In the genomic region with DNA sequence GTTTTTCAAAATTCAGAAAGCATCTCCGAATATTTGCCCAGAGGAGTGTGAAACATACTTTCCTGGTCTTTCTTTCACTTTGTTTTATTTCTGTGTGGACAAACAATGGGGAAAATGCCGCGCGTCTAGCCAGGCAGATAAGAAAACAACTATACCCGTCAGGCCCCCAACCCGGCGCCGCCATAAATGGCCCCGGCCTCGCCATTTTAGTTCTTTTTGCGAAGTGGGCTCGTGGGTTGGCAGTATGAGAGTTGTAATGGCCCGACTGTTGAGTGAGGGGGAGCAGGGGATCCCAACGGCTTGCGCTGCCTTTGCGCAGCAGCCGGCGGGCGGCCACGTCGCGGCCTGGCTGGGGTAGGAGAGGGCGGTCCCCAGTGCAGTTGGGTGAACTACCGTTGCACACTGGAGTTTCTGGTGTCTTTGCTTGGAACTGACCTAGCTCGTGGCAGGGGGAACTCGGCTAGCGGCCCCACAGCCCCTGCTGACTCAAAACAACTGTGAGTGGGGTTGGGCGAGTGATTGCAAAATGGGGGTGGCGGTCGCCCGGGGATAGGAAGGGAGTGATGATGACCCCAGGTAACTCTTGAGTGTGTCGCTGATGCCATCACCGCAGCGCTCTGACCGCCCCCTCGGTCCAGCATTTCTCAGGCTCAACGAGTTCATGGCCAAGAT, we compare ENCODE assay signal across 8 cellular contexts. TPM values are rescaled to one million over a fixed set of nuclear protein-coding genes. Genes with fewer than 3 reads are reported as not detected.
DNase-seq lines count a peak whose midpoint lies in the region; ATAC-seq and TF ChIP-seq lines count a peak whose summit lies in the region.

No MANE protein-coding gene starts in this region.

- H3K27me3 Mint-ChIP-seq in activated CD8-positive, alpha-beta T cell treated with anti-CD3 and anti-CD28 coated beads for 36 hours, result no peaks in the 10 kb centered on the region
- no peaks in the 10 kb centered on the region for H3K27me3 Mint-ChIP-seq in memory B cell

- peak; percentile 63 for DNase-seq in DMS79 (lab: John Stamatoyannopoulos, UW)
- DNase-seq in NCI-H526 (lab: John Stamatoyannopoulos, UW), result peak; percentile 74 to 87
- peak; percentile 84 for DNase-seq in activated CD8-positive, alpha-beta T cell treated with anti-CD3 and anti-CD28 coated beads for 36 hours
- peak; percentile 66 for DNase-seq in effector CD8-positive, alpha-beta T cell (lab: John Stamatoyannopoulos, UW)
- DNase-seq in memory B cell (ENCODE audit: low spot score in 2 of 2), result peak; percentile 73 to 85
- DNase-seq in stimulated activated CD4-positive, alpha-beta T cell treated with anti-CD3 and anti-CD28 coated beads, TNF-alpha, amount 100 ng/mL, for 4 hours (ENCODE audit: low read depth in 3 of 3), result peak; percentile 53 to 75 (median 70)
- DNase-seq in NCI-H2107 treated with DMSO at 0.1 percent for 48 hours (lab: John Stamatoyannopoulos, UW; ENCODE audit: unreplicated experiment), result no peak

- POLR2A ChIA-PET in activated CD8-positive, alpha-beta T cell treated with anti-CD3 and anti-CD28 coated beads for 36 hours (lab: Charles Lee), result interaction anchor here (0.6 to 7.0 kb wide), 18 partner anchors 8 to 294 kb away, joined by 3 to 42 read pairs (median 6); partner anchors contain the start of genes ABHD16A, BAG6, DDX39B and DXO

- peak; percentile 38 for ATAC-seq in HG02642 (IDR thresholded peaks at IDR 0.05; ENCODE audit: poor library complexity, unreplicated experiment)
- ATAC-seq in activated CD8-positive, alpha-beta T cell treated with anti-CD3 and anti-CD28 coated beads for 36 hours, result peak; percentile 70
- ATAC-seq in memory B cell (ENCODE audit: low read depth), result peak; percentile 55

- peak overlapping the region; percentile 95 for H3K27ac Mint-ChIP-seq in activated CD8-positive, alpha-beta T cell treated with anti-CD3 and anti-CD28 coated beads for 36 hours
- peak overlapping the region; percentile 99 for H3K27ac Mint-ChIP-seq in memory B cell

- CTCF ChIA-PET in activated CD8-positive, alpha-beta T cell treated with anti-CD3 and anti-CD28 coated beads for 36 hours (lab: Charles Lee), result interaction anchor here (1.3 kb wide), 1 partner anchor 97 kb away, joined by 4 read pairs; no protein-coding TSS in a partner anchor

- no peaks in the 10 kb centered on the region for H3K9me3 Mint-ChIP-seq in activated CD8-positive, alpha-beta T cell treated with anti-CD3 and anti-CD28 coated beads for 36 hours
- no peaks in the 10 kb centered on the region for H3K9me3 Mint-ChIP-seq in memory B cell

- H3K36me3 Mint-ChIP-seq in activated CD8-positive, alpha-beta T cell treated with anti-CD3 and anti-CD28 coated beads for 36 hours (ENCODE audit: low read depth), result peaks cover 57% of the 10 kb centered on the region
- peaks cover 13% of the 10 kb centered on the region for H3K36me3 Mint-ChIP-seq in memory B cell

- peak overlapping the region; percentile 92 for H3K4me3 Mint-ChIP-seq in activated CD8-positive, alpha-beta T cell treated with anti-CD3 and anti-CD28 coated beads for 36 hours
- H3K4me3 Mint-ChIP-seq in memory B cell, result peak overlapping the region; percentile 96

- intact Hi-C loops in activated CD8-positive, alpha-beta T cell treated with anti-CD3 and anti-CD28 coated beads for 36 hours (cut with micrococcal nuclease), result loop anchor here (5.0 to 10.0 kb wide), 2 partner anchors 98 to 170 kb away; partner anchors contain the start of genes C6orf47, CLIC1, CSNK2B and GPANK1

- H3K4me1 Mint-ChIP-seq in activated CD8-positive, alpha-beta T cell treated with anti-CD3 and anti-CD28 coated beads for 36 hours (ENCODE audit: low read depth), result peaks cover 30% of the 10 kb centered on the region
- H3K4me1 Mint-ChIP-seq in memory B cell, result peaks cover 36% of the 10 kb centered on the region

- no peak for TF ChIP-seq CTCF in activated CD8-positive, alpha-beta T cell treated with anti-CD3 and anti-CD28 coated beads for 36 hours (IDR thresholded peaks at IDR 0.05)

RNA-seq across cellular contexts. Expression of gene HSPA1B, which starts 7.3 kb away (rescaled TPM):
- total RNA-seq in activated CD8-positive, alpha-beta T cell treated with anti-CD3 and anti-CD28 coated beads for 36 hours, result 10 to 100 TPM; 50.4 to 50.8 TPM

RNA-seq across cellular contexts. Expression of gene HSPA1A, which starts 19.5 kb away (rescaled TPM):
- 10 to 100 TPM; 36.6 to 37.8 TPM for total RNA-seq in activated CD8-positive, alpha-beta T cell treated with anti-CD3 and anti-CD28 coated beads for 36 hours

RNA-seq across cellular contexts. Expression of gene HSPA1L, which starts 19.8 kb away (rescaled TPM):
- total RNA-seq in activated CD8-positive, alpha-beta T cell treated with anti-CD3 and anti-CD28 coated beads for 36 hours, result 1 to 10 TPM; 1.7 to 2.0 TPM

RNA-seq across cellular contexts. Expression of gene NEU1, which starts 27.8 kb away (rescaled TPM):
- 1 to 10 TPM; 8.7 to 9.8 TPM for total RNA-seq in activated CD8-positive, alpha-beta T cell treated with anti-CD3 and anti-CD28 coated beads for 36 hours

RNA-seq across cellular contexts. Expression of gene LSM2, which starts 28.1 kb away (rescaled TPM):
- total RNA-seq in activated CD8-positive, alpha-beta T cell treated with anti-CD3 and anti-CD28 coated beads for 36 hours, result 100 to 1,000 TPM; 117 to 120 TPM
